Comparison of ENCODE assay signal across 30 cellular contexts in the genomic region with DNA sequence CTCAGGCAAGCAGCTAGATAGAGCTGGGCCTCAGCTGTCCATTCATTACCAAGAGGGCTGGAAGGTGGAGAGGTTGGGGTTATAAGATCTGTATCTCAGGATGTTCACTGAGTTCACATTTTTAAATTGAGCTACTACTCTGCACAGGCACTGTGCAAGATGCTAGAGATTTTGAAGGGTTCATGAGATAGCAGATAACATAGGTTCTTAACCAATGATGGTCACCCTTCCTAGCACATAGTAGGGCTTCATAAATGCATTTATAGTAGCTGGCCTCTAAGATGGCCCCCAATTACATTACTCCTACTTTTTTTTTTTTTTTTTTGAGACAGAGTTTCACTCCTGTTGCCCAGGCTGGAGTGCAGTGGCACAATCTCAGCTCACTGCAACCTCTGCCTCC.
DNase-seq lines count a peak whose midpoint lies in the region; ATAC-seq lines count a peak whose summit lies in the region.
"Had no signal": no experiment of that assay in that cellular context is flagged by ENCODE, and none has a peak within 500 bp of the region (broad histone marks: within the 10 kb centered on the region; RNA-seq: fewer than 3 reads in every experiment).

No MANE protein-coding gene starts in this region.

- H3K4me2 ChIP-seq in mesenchymal stem cell (ENCODE audit: low read length, poor library complexity, severe bottlenecking) (no peak overlapping the region), neuronal stem cell (ENCODE audit: insufficient read depth, low read length, poor library complexity, severe bottlenecking) (no peak overlapping the region)
- H3K4me2 ChIP-seq: A549; BLaER1; BLaER1 treated with 17β-estradiol and CSF1 and Interleukin-3, amounts not matched to agents 10 nM and 100 nM had no signal

- H3K79me1 ChIP-seq in mesenchymal stem cell (replicated peaks; ENCODE audit: low read length, poor library complexity, severe bottlenecking), result no peaks in the 10 kb centered on the region
- no peaks in the 10 kb centered on the region for H3K79me1 ChIP-seq in neuronal stem cell (ENCODE audit: low read depth, low read length)

- H4K8ac ChIP-seq in mesenchymal stem cell (ENCODE audit: low read length) (no peak overlapping the region), neuronal stem cell (ENCODE audit: low read depth, low read length) (no peak overlapping the region)

- no peak overlapping the region for H3K14ac ChIP-seq in mesenchymal stem cell (ENCODE audit: low read length in 2 of 2)
- no peak overlapping the region for H3K14ac ChIP-seq in neuronal stem cell (ENCODE audit: low read length)

- H4K91ac ChIP-seq in mesenchymal stem cell (ENCODE audit: low read length), result no peak overlapping the region
- H4K91ac ChIP-seq in neuronal stem cell (ENCODE audit: low read depth, low read length, poor library complexity), result no peak overlapping the region

- H2BK15ac ChIP-seq in mesenchymal stem cell (ENCODE audit: low read depth, poor library complexity, severe bottlenecking) (no peak overlapping the region), neuronal stem cell (ENCODE audit: low read length) (peak overlapping the region; percentile 47)

- ATAC-seq in HG03565 (IDR thresholded peaks at IDR 0.05; ENCODE audit: unreplicated experiment) (no peak), GM21529 (IDR thresholded peaks at IDR 0.05; ENCODE audit: unreplicated experiment) (no peak)
- ATAC-seq: A549; CD8-positive, alpha-beta T cell had no signal

- H3K9me3 ChIP-seq in mesenchymal stem cell (ENCODE audit: control insufficient read depth, low read length) (no peaks in the 10 kb centered on the region), neuronal stem cell (replicated peaks in 1 of 2; ENCODE audit: control insufficient read depth in 2 of 2, insufficient read depth in 1 of 2, low read depth in 1 of 2, low read length in 2 of 2) (peaks cover 0 to 3% of the 10 kb centered on the region in 2 donors)
- H3K9me3 ChIP-seq: A549; BE2C; BLaER1; BLaER1 treated with 17β-estradiol and CSF1 and Interleukin-3, amounts not matched to agents 10 nM and 100 nM; Caco-2 had no signal

- DNase-seq in SK-N-DZ (ENCODE audit: low spot score), result peak; percentile 94
- no peak for DNase-seq in mesenchymal stem cell
- DNase-seq in neuronal stem cell (ENCODE audit: low spot score), result no peak
- no peak for DNase-seq in anterior cingulate cortex (lab: John Stamatoyannopoulos, UW)
- DNase-seq: 8988T; ACHN; AML-193; BE2C; C1 segment of cervical spinal cord; Calu3; CD4-positive, alpha-beta memory T cell; CD4-positive, alpha-beta T cell; CD4-positive, CD25-positive, alpha-beta regulatory T cell; CD8-positive, alpha-beta memory T cell; CD8-positive, alpha-beta T cell; COR-L47; DMS 273 treated with DMSO at 0.1 percent for 48 hours; DMS153; DMS79; DMS79 treated with DMSO at 0.1 percent for 48 hours; DND-41; EL had no signal

- H3K36me3 ChIP-seq in mesenchymal stem cell (ENCODE audit: control insufficient read depth in 1 of 2, insufficient read depth in 2 of 2, low read depth in 1 of 2, low read length in 2 of 2), result no peaks in the 10 kb centered on the region
- no peaks in the 10 kb centered on the region for H3K36me3 ChIP-seq in neuronal stem cell (replicated peaks in 1 of 2; ENCODE audit: control insufficient read depth in 2 of 2, insufficient read depth in 2 of 2, low read length in 2 of 2)
- H3K36me3 ChIP-seq: BE2C; BLaER1; BLaER1 treated with 17β-estradiol and CSF1 and Interleukin-3, amounts not matched to agents 10 nM and 100 nM had no signal

- H3K23ac ChIP-seq in mesenchymal stem cell (ENCODE audit: low read length in 2 of 2), result no peak overlapping the region
- no peak overlapping the region for H3K23ac ChIP-seq in neuronal stem cell (ENCODE audit: low read depth, low read length, poor library complexity)

- H3K9ac ChIP-seq in mesenchymal stem cell (ENCODE audit: low read length) (no peak overlapping the region), neuronal stem cell (ENCODE audit: low read depth, low read length, poor library complexity) (no peak overlapping the region)
- H3K9ac ChIP-seq: BLaER1; BLaER1 treated with 17β-estradiol and CSF1 and Interleukin-3, amounts not matched to agents 10 nM and 100 nM had no signal

- no peak overlapping the region for H3K18ac ChIP-seq in mesenchymal stem cell (ENCODE audit: low read depth in 1 of 2, low read length in 2 of 2)
- H3K18ac ChIP-seq in neuronal stem cell (ENCODE audit: low read length), result no peak overlapping the region

- no peak overlapping the region for H2BK5ac ChIP-seq in mesenchymal stem cell (ENCODE audit: low read depth, low read length, poor library complexity, severe bottlenecking)
- H2BK5ac ChIP-seq in neuronal stem cell (ENCODE audit: low read length), result no peak overlapping the region

- H2BK120ac ChIP-seq in mesenchymal stem cell (ENCODE audit: low read depth, low read length), result no peak overlapping the region
- H2BK120ac ChIP-seq in neuronal stem cell (ENCODE audit: low read depth, low read length), result no peak overlapping the region

- H3K4me3 ChIP-seq in mesenchymal stem cell (ENCODE audit: insufficient read depth in 1 of 2, low read depth in 1 of 2, low read length in 2 of 2), result no peak overlapping the region
- H3K4me3 ChIP-seq in neuronal stem cell (ENCODE audit: low read length in 2 of 2), result no peak overlapping the region
- H3K4me3 ChIP-seq: A549; BLaER1; BLaER1 treated with 17β-estradiol and CSF1 and Interleukin-3, amounts not matched to agents 10 nM and 100 nM had no signal

- peaks cover 0 to 10% of the 10 kb centered on the region in 2 experiments for H3K27me3 ChIP-seq in mesenchymal stem cell (ENCODE audit: control insufficient read depth in 1 of 2, insufficient read depth in 1 of 2, low read length in 2 of 2)
- H3K27me3 ChIP-seq in neuronal stem cell (ENCODE audit: control insufficient read depth in 3 of 3, insufficient read depth in 3 of 3, low read depth in 1 of 3, low read length in 3 of 3), result no peaks in the 10 kb centered on the region
- H3K27me3 ChIP-seq: BE2C; BLaER1; BLaER1 treated with 17β-estradiol and CSF1 and Interleukin-3, amounts not matched to agents 10 nM and 100 nM had no signal

- no peak overlapping the region for H3K27ac ChIP-seq in mesenchymal stem cell (ENCODE audit: low read length, poor library complexity, severe bottlenecking)
- H3K27ac ChIP-seq in neuronal stem cell (replicated peaks; ENCODE audit: low read length), result no peak overlapping the region
- H3K27ac ChIP-seq: 22Rv1; A549; BLaER1; BLaER1 treated with 17β-estradiol and CSF1 and Interleukin-3, amounts not matched to agents 10 nM and 100 nM; C4-2B had no signal

- H2BK12ac ChIP-seq in mesenchymal stem cell (ENCODE audit: low read length in 2 of 2) (no peak overlapping the region), neuronal stem cell (ENCODE audit: low read length) (no peak overlapping the region)

- H2AFZ ChIP-seq in mesenchymal stem cell (ENCODE audit: low read depth, low read length) (no peak overlapping the region), neuronal stem cell (ENCODE audit: low read length) (no peak overlapping the region)

- H3K4me1 ChIP-seq in mesenchymal stem cell (ENCODE audit: control insufficient read depth, insufficient read depth, low read depth, low read length) (peaks cover 30% of the 10 kb centered on the region), neuronal stem cell (ENCODE audit: control insufficient read depth in 2 of 2, insufficient read depth in 1 of 2, low read depth in 1 of 2, low read length in 2 of 2) (peaks cover 4 to 24% of the 10 kb centered on the region in 2 donors)
- H3K4me1 ChIP-seq: BE2C had no signal

- H2AK5ac ChIP-seq in mesenchymal stem cell (ENCODE audit: low read length, severe bottlenecking) (peak overlapping the region; percentile 90), neuronal stem cell (ENCODE audit: low read depth, low read length) (no peak overlapping the region)

- H3K4ac ChIP-seq in mesenchymal stem cell (ENCODE audit: low read depth in 1 of 2, low read length in 2 of 2), result no peak overlapping the region
- no peak overlapping the region for H3K4ac ChIP-seq in neuronal stem cell (ENCODE audit: low read length)
